Comparison of ENCODE assay signal across 1 cellular context in the genomic region with DNA sequence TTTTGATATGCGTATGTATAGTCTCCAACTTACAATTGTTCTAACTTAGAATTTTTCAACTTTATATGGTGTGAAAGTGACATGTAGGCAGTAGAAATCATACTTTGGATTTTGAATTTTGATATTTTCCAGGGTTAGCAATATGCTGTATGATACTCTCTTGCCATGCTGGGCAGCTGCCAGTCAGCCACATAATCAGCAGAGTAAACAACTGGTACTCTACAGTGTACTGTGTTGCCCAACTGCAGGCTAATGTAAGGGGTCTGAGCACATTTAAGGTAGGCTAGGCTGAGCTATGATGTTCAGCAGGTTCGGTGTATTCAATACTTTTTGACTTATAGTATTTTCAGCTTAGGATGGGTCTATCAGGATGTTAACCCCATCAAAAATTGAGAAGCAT.
TF ChIP-seq lines count a peak whose summit lies in the region.

No MANE protein-coding gene starts in this region.

TF ChIP-seq in GM23338, 12 proteins besides CTCF, POLR2A, EP300 and RAD21 (continued from another document):
- TF ChIP-seq, protein P1, sequence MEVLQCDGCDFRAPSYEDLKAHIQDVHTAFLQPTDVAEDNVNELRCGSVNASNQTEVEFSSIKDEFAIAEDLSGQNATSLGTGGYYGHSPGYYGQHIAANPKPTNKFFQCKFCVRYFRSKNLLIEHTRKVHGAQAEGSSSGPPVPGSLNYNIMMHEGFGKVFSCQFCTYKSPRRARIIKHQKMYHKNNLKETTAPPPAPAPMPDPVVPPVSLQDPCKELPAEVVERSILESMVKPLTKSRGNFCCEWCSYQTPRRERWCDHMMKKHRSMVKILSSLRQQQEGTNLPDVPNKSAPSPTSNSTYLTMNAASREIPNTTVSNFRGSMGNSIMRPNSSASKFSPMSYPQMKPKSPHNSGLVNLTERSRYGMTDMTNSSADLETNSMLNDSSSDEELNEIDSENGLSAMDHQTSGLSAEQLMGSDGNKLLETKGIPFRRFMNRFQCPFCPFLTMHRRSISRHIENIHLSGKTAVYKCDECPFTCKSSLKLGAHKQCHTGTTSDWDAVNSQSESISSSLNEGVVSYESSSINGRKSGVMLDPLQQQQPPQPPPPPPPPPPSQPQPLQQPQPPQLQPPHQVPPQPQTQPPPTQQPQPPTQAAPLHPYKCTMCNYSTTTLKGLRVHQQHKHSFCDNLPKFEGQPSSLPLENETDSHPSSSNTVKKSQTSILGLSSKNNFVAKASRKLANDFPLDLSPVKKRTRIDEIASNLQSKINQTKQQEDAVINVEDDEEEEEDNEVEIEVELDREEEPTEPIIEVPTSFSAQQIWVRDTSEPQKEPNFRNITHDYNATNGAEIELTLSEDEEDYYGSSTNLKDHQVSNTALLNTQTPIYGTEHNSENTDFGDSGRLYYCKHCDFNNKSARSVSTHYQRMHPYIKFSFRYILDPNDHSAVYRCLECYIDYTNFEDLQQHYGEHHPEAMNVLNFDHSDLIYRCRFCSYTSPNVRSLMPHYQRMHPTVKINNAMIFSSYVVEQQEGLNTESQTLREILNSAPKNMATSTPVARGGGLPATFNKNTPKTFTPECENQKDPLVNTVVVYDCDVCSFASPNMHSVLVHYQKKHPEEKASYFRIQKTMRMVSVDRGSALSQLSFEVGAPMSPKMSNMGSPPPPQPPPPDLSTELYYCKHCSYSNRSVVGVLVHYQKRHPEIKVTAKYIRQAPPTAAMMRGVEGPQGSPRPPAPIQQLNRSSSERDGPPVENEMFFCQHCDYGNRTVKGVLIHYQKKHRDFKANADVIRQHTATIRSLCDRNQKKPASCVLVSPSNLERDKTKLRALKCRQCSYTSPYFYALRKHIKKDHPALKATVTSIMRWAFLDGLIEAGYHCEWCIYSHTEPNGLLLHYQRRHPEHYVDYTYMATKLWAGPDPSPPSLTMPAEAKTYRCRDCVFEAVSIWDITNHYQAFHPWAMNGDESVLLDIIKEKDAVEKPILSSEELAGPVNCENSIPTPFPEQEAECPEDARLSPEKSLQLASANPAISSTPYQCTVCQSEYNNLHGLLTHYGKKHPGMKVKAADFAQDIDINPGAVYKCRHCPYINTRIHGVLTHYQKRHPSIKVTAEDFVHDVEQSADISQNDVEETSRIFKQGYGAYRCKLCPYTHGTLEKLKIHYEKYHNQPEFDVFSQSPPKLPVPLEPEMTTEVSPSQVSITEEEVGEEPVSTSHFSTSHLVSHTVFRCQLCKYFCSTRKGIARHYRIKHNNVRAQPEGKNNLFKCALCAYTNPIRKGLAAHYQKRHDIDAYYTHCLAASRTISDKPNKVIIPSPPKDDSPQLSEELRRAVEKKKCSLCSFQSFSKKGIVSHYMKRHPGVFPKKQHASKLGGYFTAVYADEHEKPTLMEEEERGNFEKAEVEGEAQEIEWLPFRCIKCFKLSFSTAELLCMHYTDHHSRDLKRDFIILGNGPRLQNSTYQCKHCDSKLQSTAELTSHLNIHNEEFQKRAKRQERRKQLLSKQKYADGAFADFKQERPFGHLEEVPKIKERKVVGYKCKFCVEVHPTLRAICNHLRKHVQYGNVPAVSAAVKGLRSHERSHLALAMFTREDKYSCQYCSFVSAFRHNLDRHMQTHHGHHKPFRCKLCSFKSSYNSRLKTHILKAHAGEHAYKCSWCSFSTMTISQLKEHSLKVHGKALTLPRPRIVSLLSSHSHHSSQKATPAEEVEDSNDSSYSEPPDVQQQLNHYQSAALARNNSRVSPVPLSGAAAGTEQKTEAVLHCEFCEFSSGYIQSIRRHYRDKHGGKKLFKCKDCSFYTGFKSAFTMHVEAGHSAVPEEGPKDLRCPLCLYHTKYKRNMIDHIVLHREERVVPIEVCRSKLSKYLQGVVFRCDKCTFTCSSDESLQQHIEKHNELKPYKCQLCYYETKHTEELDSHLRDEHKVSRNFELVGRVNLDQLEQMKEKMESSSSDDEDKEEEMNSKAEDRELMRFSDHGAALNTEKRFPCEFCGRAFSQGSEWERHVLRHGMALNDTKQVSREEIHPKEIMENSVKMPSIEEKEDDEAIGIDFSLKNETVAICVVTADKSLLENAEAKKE (CRISPR knock-in tag; IDR thresholded peaks at IDR 0.05): no peak
TF ChIP-seq in GM23338: peak in this region for 0.
